Comparison of ENCODE assay signal across 1 cellular context in the genomic region with DNA sequence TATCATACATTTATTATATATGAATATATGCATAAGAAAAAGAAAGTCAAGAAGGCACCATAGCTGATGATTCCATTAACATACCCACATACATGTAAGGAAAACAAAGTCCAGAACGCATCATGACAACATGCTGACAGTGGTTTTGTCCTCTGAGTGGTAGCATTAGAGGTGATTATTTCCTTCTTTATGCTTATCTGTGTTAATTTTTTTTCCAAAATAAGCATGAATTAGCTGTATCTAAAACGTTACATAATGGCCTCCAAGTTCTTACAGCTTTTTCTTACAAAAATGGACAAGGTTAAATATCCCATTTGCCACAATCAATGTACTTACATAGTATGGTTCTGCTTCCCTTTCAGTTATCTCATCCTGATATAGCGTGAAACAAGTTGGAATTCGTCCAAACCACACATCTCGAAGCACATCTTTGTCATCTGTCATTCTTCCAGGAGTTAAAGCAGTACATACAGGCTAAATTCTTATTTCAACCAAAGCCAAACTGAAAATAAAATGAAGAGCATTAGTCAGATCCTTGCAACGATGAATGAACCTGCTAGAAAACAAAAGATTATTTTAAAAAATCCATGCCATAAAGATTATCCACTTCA.
TF ChIP-seq lines count a peak whose summit lies in the region.

No MANE protein-coding gene starts in this region.

TF ChIP-seq in SK-N-SH, 30 proteins besides CTCF, POLR2A, EP300 and RAD21 (continued from another document):
- TF ChIP-seq, protein P1, sequence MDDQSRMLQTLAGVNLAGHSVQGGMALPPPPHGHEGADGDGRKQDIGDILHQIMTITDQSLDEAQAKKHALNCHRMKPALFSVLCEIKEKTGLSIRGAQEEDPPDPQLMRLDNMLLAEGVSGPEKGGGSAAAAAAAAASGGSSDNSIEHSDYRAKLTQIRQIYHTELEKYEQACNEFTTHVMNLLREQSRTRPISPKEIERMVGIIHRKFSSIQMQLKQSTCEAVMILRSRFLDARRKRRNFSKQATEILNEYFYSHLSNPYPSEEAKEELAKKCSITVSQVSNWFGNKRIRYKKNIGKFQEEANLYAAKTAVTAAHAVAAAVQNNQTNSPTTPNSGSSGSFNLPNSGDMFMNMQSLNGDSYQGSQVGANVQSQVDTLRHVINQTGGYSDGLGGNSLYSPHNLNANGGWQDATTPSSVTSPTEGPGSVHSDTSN (IDR thresholded peaks at IDR 0.05): peak; percentile 80
- peak; percentile 65 for TF ChIP-seq NFIC (IDR thresholded peaks at IDR 0.05; ENCODE audit: borderline replicate concordance)
